In the genomic region with DNA sequence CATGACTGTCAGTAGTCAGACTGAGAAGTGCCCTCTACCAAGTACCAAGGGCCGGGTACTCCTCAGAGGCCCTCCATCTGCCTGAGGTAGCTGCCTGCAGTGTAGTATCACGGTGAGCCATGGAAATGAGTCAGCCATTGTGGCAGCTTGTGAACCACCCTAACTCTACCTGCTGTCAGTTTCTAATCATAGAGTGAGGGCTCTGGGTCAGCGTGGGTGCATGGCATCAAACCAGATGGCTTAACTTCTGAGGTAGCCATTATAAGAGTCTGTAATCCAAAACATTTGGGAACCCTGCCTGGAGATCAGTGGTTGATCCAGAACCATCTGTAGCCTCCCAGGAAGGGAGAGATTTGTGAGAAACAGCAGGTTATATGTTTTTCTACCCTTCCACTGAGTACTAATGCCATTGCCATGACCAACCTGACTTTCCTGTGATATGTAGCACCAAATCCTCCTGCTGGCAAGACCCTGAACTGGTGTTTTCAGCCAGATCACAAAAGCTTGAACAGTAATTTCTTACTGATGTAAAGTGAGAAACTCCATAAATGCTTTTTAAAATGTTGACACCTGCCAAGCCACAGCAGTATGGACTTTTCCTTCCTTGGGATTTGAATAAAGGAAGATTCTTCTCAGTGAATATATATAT, we compare ENCODE assay signal across 10 cellular contexts. TPM values are rescaled to one million over a fixed set of nuclear protein-coding genes. Genes with fewer than 3 reads are reported as not detected.
DNase-seq lines count a peak whose midpoint lies in the region; ATAC-seq and FAIRE-seq lines count a peak whose summit lies in the region.
"Had no signal": no experiment of that assay in that cellular context is flagged by ENCODE, and none has a peak within 500 bp of the region (broad histone marks: within the 10 kb centered on the region; RNA-seq: fewer than 3 reads in every experiment).

No MANE protein-coding gene starts in this region.

- DNase-seq in activated CD4-positive, alpha-beta T cell treated with anti-CD3 and anti-CD28 coated beads, Interleukin-2, amount 50 U/mL, for 48 hours, result peak; percentile 31 to 48
- DNase-seq in activated CD4-positive, alpha-beta T cell treated with anti-CD3 and anti-CD28 coated beads, Interleukin-2, amount 10 ng/mL, durations not matched to agents 7 days and 5 days, result no peak
- peak; percentile 13 for DNase-seq in OCI-M1 (lab: John Stamatoyannopoulos, UW)
- DNase-seq in stimulated activated CD4-positive, alpha-beta T cell treated with anti-CD3 and anti-CD28 coated beads, Interleukin-1b, Interleukin-23, amount 100 ng/mL, for 48 hours, result peak; percentile 67
- DNase-seq in urothelium cell line (ENCODE audit: low spot score), result no peak
- no peak for DNase-seq in mesenchymal stem cell
- DNase-seq: activated naive CD8-positive, alpha-beta T cell treated with anti-CD3 and anti-CD28 coated beads, Interleukin-2, amount 10 ng/mL, durations not matched to agents 7 days and 5 days; NCI-H2107 had no signal

- H3K27me3 ChIP-seq in mesenchymal stem cell (ENCODE audit: control insufficient read depth in 1 of 2, insufficient read depth in 1 of 2, low read length in 2 of 2), result no peaks in the 10 kb centered on the region

- H3K18ac ChIP-seq in mesenchymal stem cell (ENCODE audit: low read depth in 1 of 2, low read length in 2 of 2), result no peak overlapping the region

- H3K36me3 ChIP-seq in mesenchymal stem cell (ENCODE audit: control insufficient read depth in 1 of 2, insufficient read depth in 2 of 2, low read depth in 1 of 2, low read length in 2 of 2), result peaks cover 8 to 83% of the 10 kb centered on the region in 2 experiments

- peaks cover 6% of the 10 kb centered on the region for H3K4me1 Mint-ChIP-seq in activated CD4-positive, alpha-beta T cell treated with anti-CD3 and anti-CD28 coated beads, Interleukin-2, amount 10 ng/mL, durations not matched to agents 7 days and 5 days

- no peak overlapping the region for H3K9ac ChIP-seq in mesenchymal stem cell (ENCODE audit: low read length)

- 90% methylated on average over 3 of the region's 3 CpGs for WGBS in mesenchymal stem cell

- peaks cover 7% of the 10 kb centered on the region for H3K4me1 ChIP-seq in mesenchymal stem cell (ENCODE audit: control insufficient read depth, insufficient read depth, low read depth, low read length)

- POLR2A ChIA-PET in activated CD4-positive, alpha-beta T cell treated with anti-CD3 and anti-CD28 coated beads, Interleukin-2, amount 10 ng/mL, durations not matched to agents 7 days and 5 days (lab: Charles Lee), result no interaction called here

- no peak overlapping the region for H2AFZ ChIP-seq in mesenchymal stem cell (ENCODE audit: low read depth, low read length)

- H2AK5ac ChIP-seq in mesenchymal stem cell (ENCODE audit: low read length, severe bottlenecking), result no peak overlapping the region

- no peak overlapping the region for H3K14ac ChIP-seq in mesenchymal stem cell (ENCODE audit: low read length in 2 of 2)

- H3K4me3 Mint-ChIP-seq in activated CD4-positive, alpha-beta T cell treated with anti-CD3 and anti-CD28 coated beads, Interleukin-2, amount 10 ng/mL, durations not matched to agents 7 days and 5 days, result no peak overlapping the region
- H3K4me3 Mint-ChIP-seq: activated naive CD8-positive, alpha-beta T cell treated with anti-CD3 and anti-CD28 coated beads, Interleukin-2, amount 10 ng/mL, durations not matched to agents 7 days and 5 days had no signal

- no peak overlapping the region for H2BK5ac ChIP-seq in mesenchymal stem cell (ENCODE audit: low read depth, low read length, poor library complexity, severe bottlenecking)

- no peak overlapping the region for H3K23ac ChIP-seq in mesenchymal stem cell (ENCODE audit: low read length in 2 of 2)

- no peak overlapping the region for H2BK12ac ChIP-seq in mesenchymal stem cell (ENCODE audit: low read length in 2 of 2)

- H3K79me1 ChIP-seq in mesenchymal stem cell (replicated peaks; ENCODE audit: low read length, poor library complexity, severe bottlenecking), result peaks cover 28% of the 10 kb centered on the region

- H3K9me3 ChIP-seq in mesenchymal stem cell (ENCODE audit: control insufficient read depth, low read length), result no peaks in the 10 kb centered on the region

- H3K4me2 ChIP-seq in mesenchymal stem cell (ENCODE audit: low read length, poor library complexity, severe bottlenecking), result no peak overlapping the region

- H3K27ac ChIP-seq in mesenchymal stem cell (ENCODE audit: low read length, poor library complexity, severe bottlenecking), result no peak overlapping the region

- H3K36me3 Mint-ChIP-seq in activated CD4-positive, alpha-beta T cell treated with anti-CD3 and anti-CD28 coated beads, Interleukin-2, amount 10 ng/mL, durations not matched to agents 7 days and 5 days (ENCODE audit: low read depth), result peaks cover 26% of the 10 kb centered on the region

- no peak overlapping the region for H3K4ac ChIP-seq in mesenchymal stem cell (ENCODE audit: low read depth in 1 of 2, low read length in 2 of 2)

- no peaks in the 10 kb centered on the region for H3K27me3 Mint-ChIP-seq in activated CD4-positive, alpha-beta T cell treated with anti-CD3 and anti-CD28 coated beads, Interleukin-2, amount 10 ng/mL, durations not matched to agents 7 days and 5 days
- H3K27me3 Mint-ChIP-seq: activated naive CD8-positive, alpha-beta T cell treated with anti-CD3 and anti-CD28 coated beads, Interleukin-2, amount 10 ng/mL, durations not matched to agents 7 days and 5 days had no signal

- no peak overlapping the region for H3K27ac Mint-ChIP-seq in activated CD4-positive, alpha-beta T cell treated with anti-CD3 and anti-CD28 coated beads, Interleukin-2, amount 10 ng/mL, durations not matched to agents 7 days and 5 days
- H3K27ac Mint-ChIP-seq: activated naive CD8-positive, alpha-beta T cell treated with anti-CD3 and anti-CD28 coated beads, Interleukin-2, amount 10 ng/mL, durations not matched to agents 7 days and 5 days had no signal

- CTCF ChIA-PET in activated CD4-positive, alpha-beta T cell treated with anti-CD3 and anti-CD28 coated beads, Interleukin-2, amount 10 ng/mL, durations not matched to agents 7 days and 5 days (lab: Charles Lee), result interaction anchor here (0.5 to 3.0 kb wide), 6 partner anchors 8 to 1711 kb away, joined by 3 to 17 read pairs (median 3); no protein-coding TSS in a partner anchor

- H4K8ac ChIP-seq in mesenchymal stem cell (ENCODE audit: low read length), result no peak overlapping the region

- no peak overlapping the region for H2BK120ac ChIP-seq in mesenchymal stem cell (ENCODE audit: low read depth, low read length)

- no peaks in the 10 kb centered on the region for H3K9me3 Mint-ChIP-seq in activated CD4-positive, alpha-beta T cell treated with anti-CD3 and anti-CD28 coated beads, Interleukin-2, amount 10 ng/mL, durations not matched to agents 7 days and 5 days
- H3K9me3 Mint-ChIP-seq: activated naive CD8-positive, alpha-beta T cell treated with anti-CD3 and anti-CD28 coated beads, Interleukin-2, amount 10 ng/mL, durations not matched to agents 7 days and 5 days had no signal

- no peak overlapping the region for H4K91ac ChIP-seq in mesenchymal stem cell (ENCODE audit: low read length)

- H2BK15ac ChIP-seq in mesenchymal stem cell (ENCODE audit: low read depth, poor library complexity, severe bottlenecking), result no peak overlapping the region

- FAIRE-seq in urothelium cell line (lab: Jason Lieb, UNC), result no peak

- ATAC-seq in esophagus mucosa, result peak; percentile 72
- no peak for ATAC-seq in GM18907 (IDR thresholded peaks at IDR 0.05; ENCODE audit: unreplicated experiment)

- H3K4me3 ChIP-seq in mesenchymal stem cell (ENCODE audit: insufficient read depth in 1 of 2, low read depth in 1 of 2, low read length in 2 of 2), result no peak overlapping the region

RNA-seq across cellular contexts. Expression of a gene that starts 38.9 kb away (rescaled TPM):
- total RNA-seq in activated CD4-positive, alpha-beta T cell treated with anti-CD3 and anti-CD28 coated beads, Interleukin-2, amount 10 ng/mL, durations not matched to agents 7 days and 5 days, result 10 to 100 TPM; 79.7 to 89.0 TPM
- 49.1 TPM for total RNA-seq in esophagus mucosa
- 12.5 TPM for polyA plus RNA-seq in mesenchymal stem cell (2013, experiment 1 of 2)
- polyA plus RNA-seq in mesenchymal stem cell (2013, experiment 2 of 2), result 12.4 TPM

Comparison
In these comparisons a context has a peak if more than half of its experiments do, and no peak if none do; other contexts are left out.
1. DNase-seq: peak in activated CD4-positive, alpha-beta T cell treated with anti-CD3 and anti-CD28 coated beads, Interleukin-2, amount 50 U/mL, for 48 hours (2 of 2), OCI-M1 (single experiment) and stimulated activated CD4-positive, alpha-beta T cell treated with anti-CD3 and anti-CD28 coated beads, Interleukin-1b, Interleukin-23, amount 100 ng/mL, for 48 hours (single experiment); none in activated CD4-positive, alpha-beta T cell treated with anti-CD3 and anti-CD28 coated beads, Interleukin-2, amount 10 ng/mL, durations not matched to agents 7 days and 5 days (single experiment), urothelium cell line (single experiment) and mesenchymal stem cell (single experiment).